8 cellular contexts compared by ENCODE assay signal in genomic region chr1:151006331-151007052, GRCh38. TPM values are rescaled to one million over a fixed set of nuclear protein-coding genes. Genes with fewer than 3 reads are reported as not detected.
DNase-seq lines count a peak whose midpoint lies in the region; ATAC-seq and TF ChIP-seq lines count a peak whose summit lies in the region.

Gene MINDY1, minus strand, starts transcription at chr1:151006902. Its CDS starts 4,285 bp downstream, at chr1:151002617.

- no peak within 1 kb of the TSS for H2BK5ac ChIP-seq in mesendoderm (ENCODE audit: low read length)

- peak within 1 kb of the TSS; percentile 92 for H3K23ac ChIP-seq in mesendoderm (ENCODE audit: low read length)

- H3K79me2 ChIP-seq in DOHH2 (ENCODE audit: control insufficient read depth, low read length) (peaks cover 24% of the 10 kb centered on the region), mesendoderm (ENCODE audit: control insufficient read depth, insufficient read depth, low read length) (no peaks in the 10 kb centered on the region)

- no peak within 1 kb of the TSS for H2BK120ac ChIP-seq in mesendoderm (ENCODE audit: low read depth, low read length)

- H3K9me3 ChIP-seq in DOHH2 (ENCODE audit: control insufficient read depth, insufficient read depth, low read length), result no peaks in the 10 kb centered on the region

- H3K27me3 Mint-ChIP-seq in activated CD4-positive, alpha-beta T cell treated with anti-CD3 and anti-CD28 coated beads, Interleukin-2, amount 10 ng/mL, durations not matched to agents 24 days and 14 days, result no peaks in the 10 kb centered on the region

- intact Hi-C loops in activated CD4-positive, alpha-beta T cell treated with anti-CD3 and anti-CD28 coated beads, Interleukin-2, amount 10 ng/mL, durations not matched to agents 24 days and 14 days (cut with micrococcal nuclease), result loop anchor here (5.0 to 10.0 kb wide), 4 partner anchors 394 to 639 kb away; partner anchors contain the start of gene TARS2

- peak within 1 kb of the TSS; percentile 90 for H3K4me2 ChIP-seq in DOHH2 (ENCODE audit: low read length)
- H3K4me2 ChIP-seq in mesendoderm (ENCODE audit: low read length), result peak within 1 kb of the TSS; percentile 68

- peak within 1 kb of the TSS; percentile 69 for H3K9ac ChIP-seq in mesendoderm (ENCODE audit: low read length)

- H4K8ac ChIP-seq in mesendoderm (ENCODE audit: low read depth, low read length), result no peak within 1 kb of the TSS

- peaks cover 6% of the 10 kb centered on the region for H3F3A ChIP-seq in DOHH2 (ENCODE audit: control insufficient read depth, insufficient read depth)

- no peak within 1 kb of the TSS for H3K18ac ChIP-seq in mesendoderm (ENCODE audit: low read length)

- H4K5ac ChIP-seq in mesendoderm (ENCODE audit: low read length), result peak within 1 kb of the TSS; percentile 39

- no CpG with 5 or more reads among the region's 18 CpGs for WGBS in mesendoderm (ENCODE audit: extremely low coverage, insufficient coverage, low lambda C conversion rate)

- H3K27me3 ChIP-seq in DOHH2 (ENCODE audit: control insufficient read depth, low read length), result no peaks in the 10 kb centered on the region
- no peaks in the 10 kb centered on the region for H3K27me3 ChIP-seq in mesendoderm (ENCODE audit: insufficient read depth, low read length, poor library complexity)

- peaks cover 70% of the 10 kb centered on the region for H3K4me1 Mint-ChIP-seq in activated CD4-positive, alpha-beta T cell treated with anti-CD3 and anti-CD28 coated beads, Interleukin-2, amount 10 ng/mL, durations not matched to agents 24 days and 14 days

- DNase-seq in NCI-H510A treated with DMSO at 0.1 percent for 48 hours (lab: John Stamatoyannopoulos, UW), result peak; percentile 87
- peak; percentile 80 for DNase-seq in activated CD4-positive, alpha-beta T cell treated with anti-CD3 and anti-CD28 coated beads, Interleukin-2, amount 10 ng/mL, durations not matched to agents 24 days and 14 days
- DNase-seq in epithelial cell of prostate (ENCODE audit: low read depth, low spot score), result peak; percentile 29
- peak; percentile 98 for DNase-seq in mesendoderm

- no peak within 1 kb of the TSS for H2AK5ac ChIP-seq in mesendoderm (ENCODE audit: low read length)

- peak within 1 kb of the TSS; percentile 100 for H3K4me3 Mint-ChIP-seq in activated CD4-positive, alpha-beta T cell treated with anti-CD3 and anti-CD28 coated beads, Interleukin-2, amount 10 ng/mL, durations not matched to agents 24 days and 14 days

- no peaks in the 10 kb centered on the region for H3K9me2 ChIP-seq in DOHH2 (replicated peaks; ENCODE audit: control insufficient read depth, low read length)

- H3K36me3 ChIP-seq in DOHH2 (ENCODE audit: control insufficient read depth, low read length), result 0 out of 2 replicates have a peak, but pooled peaks cover 3% of the 10 kb centered on the region
- no peaks in the 10 kb centered on the region for H3K36me3 ChIP-seq in mesendoderm (ENCODE audit: control insufficient read depth, insufficient read depth, low read length)

- no peak within 1 kb of the TSS for H2BK15ac ChIP-seq in mesendoderm (replicated peaks; ENCODE audit: low read depth)

- no peaks in the 10 kb centered on the region for H4K20me1 ChIP-seq in DOHH2 (ENCODE audit: control insufficient read depth, insufficient read depth, low read depth, low read length)

- no peaks in the 10 kb centered on the region for H3K9me3 Mint-ChIP-seq in activated CD4-positive, alpha-beta T cell treated with anti-CD3 and anti-CD28 coated beads, Interleukin-2, amount 10 ng/mL, durations not matched to agents 24 days and 14 days

- H3K56ac ChIP-seq in mesendoderm (ENCODE audit: low read length), result peak within 1 kb of the TSS; percentile 87

- peak within 1 kb of the TSS; percentile 21; the same call in 1 of the 2 replicates for H3K27ac ChIP-seq in DOHH2 (ENCODE audit: low read depth, low read length)
- H3K27ac ChIP-seq in epithelial cell of prostate, result peak within 1 kb of the TSS; percentile 87
- peak within 1 kb of the TSS; percentile 40 for H3K27ac ChIP-seq in mesendoderm (ENCODE audit: low read depth, low read length)

- H3K27ac Mint-ChIP-seq in activated CD4-positive, alpha-beta T cell treated with anti-CD3 and anti-CD28 coated beads, Interleukin-2, amount 10 ng/mL, durations not matched to agents 24 days and 14 days, result peak within 1 kb of the TSS; percentile 90

- peaks cover 2% of the 10 kb centered on the region for H3K79me1 ChIP-seq in mesendoderm (ENCODE audit: low read length)

- peak; percentile 46 for ATAC-seq in HG03045 (IDR thresholded peaks at IDR 0.05; ENCODE audit: unreplicated experiment)
- no peak for ATAC-seq in HG02798 (IDR thresholded peaks at IDR 0.05; ENCODE audit: poor library complexity, unreplicated experiment)

- no peak within 1 kb of the TSS for H3K4ac ChIP-seq in mesendoderm (ENCODE audit: low read depth, low read length)

- TF ChIP-seq CTCF in DOHH2 (IDR thresholded peaks at IDR 0.05; ENCODE audit: low read depth, low read length, poor library complexity, severe bottlenecking) (no peak), subcutaneous adipose tissue (IDR thresholded peaks at IDR 0.05; ENCODE audit: low read depth) (no peak)

- H3K4me1 ChIP-seq in DOHH2 (ENCODE audit: control insufficient read depth, low read length) (peaks cover 60% of the 10 kb centered on the region), mesendoderm (ENCODE audit: control insufficient read depth, low read depth, low read length) (peaks cover 7% of the 10 kb centered on the region)

- peak within 1 kb of the TSS; percentile 96 for H3K4me3 ChIP-seq in DOHH2 (ENCODE audit: low read length)
- peak within 1 kb of the TSS; percentile 8 for H3K4me3 ChIP-seq in mesendoderm (ENCODE audit: low read length)

- H3K36me3 Mint-ChIP-seq in activated CD4-positive, alpha-beta T cell treated with anti-CD3 and anti-CD28 coated beads, Interleukin-2, amount 10 ng/mL, durations not matched to agents 24 days and 14 days (ENCODE audit: low read depth), result peaks cover 12% of the 10 kb centered on the region

RNA-seq across cellular contexts. Expression of gene MINDY1, which starts in this region (rescaled TPM):
- total RNA-seq in activated CD4-positive, alpha-beta T cell treated with anti-CD3 and anti-CD28 coated beads, Interleukin-2, amount 10 ng/mL, durations not matched to agents 24 days and 14 days, result 11.5 and 12.5 TPM in 2 replicates
- 4.6 TPM for polyA plus RNA-seq in mesendoderm (2013, experiment 1 of 2)
- polyA plus RNA-seq in mesendoderm (2013, experiment 2 of 2), result 4.8 TPM
- total RNA-seq in subcutaneous adipose tissue, result 10 to 100 TPM in 3 of 4 donors, 1 to 10 TPM in 1; 8.5 to 31.4 (median 30.7) TPM

Comparison
In these comparisons a context has a peak if more than half of its experiments do, and no peak if none do; other contexts are left out.
1. H3K27ac ChIP-seq: peak in every context shown above with its lines; median percentile 87 in epithelial cell of prostate; 40 in mesendoderm; 21 in DOHH2.
2. DNase-seq: peak in every context shown above with its lines; median percentile 98 in mesendoderm; 87 in NCI-H510A treated with DMSO at 0.1 percent for 48 hours; 80 in activated CD4-positive, alpha-beta T cell treated with anti-CD3 and anti-CD28 coated beads, Interleukin-2, amount 10 ng/mL, durations not matched to agents 24 days and 14 days; 29 in epithelial cell of prostate.